In genomic region chr6:142232206-142233044, GRCh38 we compare ENCODE assay signal across 1 cellular context.
TF ChIP-seq lines count a peak whose summit lies in the region.
"Not testable (repeated sequence)": the region's sequence is repeated elsewhere in the genome, so short reads cannot be mapped to it uniquely, and the experiment has no call there.

No MANE protein-coding gene starts in this region.

TF ChIP-seq in HepG2, 621 proteins besides CTCF, POLR2A, EP300 and RAD21 (continued from another document and continues in another):
- peak; percentile 90; the same call in 1 of the 2 replicates for TF ChIP-seq ZNF512B (CRISPR knock-in tag; IDR thresholded peaks at IDR 0.05; ENCODE audit: borderline replicate concordance)
- not testable (repeated sequence) for TF ChIP-seq SP1 (IDR thresholded peaks at IDR 0.05)
- peak; percentile 41; the same call in 1 of the 2 replicates for TF ChIP-seq SP1 (CRISPR knock-in tag; IDR thresholded peaks at IDR 0.05)
- TF ChIP-seq RFXAP (CRISPR knock-in tag; IDR thresholded peaks at IDR 0.05; ENCODE audit: borderline replicate concordance): peak; percentile 63; the same call in 1 of the 2 replicates
- 0 out of 2 replicates have a peak, but pooled peaks have one; percentile 51 for TF ChIP-seq ZNF646 (CRISPR knock-in tag; IDR thresholded peaks at IDR 0.05)
- TF ChIP-seq, protein P1, sequence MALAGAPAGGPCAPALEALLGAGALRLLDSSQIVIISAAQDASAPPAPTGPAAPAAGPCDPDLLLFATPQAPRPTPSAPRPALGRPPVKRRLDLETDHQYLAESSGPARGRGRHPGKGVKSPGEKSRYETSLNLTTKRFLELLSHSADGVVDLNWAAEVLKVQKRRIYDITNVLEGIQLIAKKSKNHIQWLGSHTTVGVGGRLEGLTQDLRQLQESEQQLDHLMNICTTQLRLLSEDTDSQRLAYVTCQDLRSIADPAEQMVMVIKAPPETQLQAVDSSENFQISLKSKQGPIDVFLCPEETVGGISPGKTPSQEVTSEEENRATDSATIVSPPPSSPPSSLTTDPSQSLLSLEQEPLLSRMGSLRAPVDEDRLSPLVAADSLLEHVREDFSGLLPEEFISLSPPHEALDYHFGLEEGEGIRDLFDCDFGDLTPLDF (CRISPR knock-in tag; IDR thresholded peaks at IDR 0.05): 0 out of 2 replicates have a peak, but pooled peaks have one; percentile 20
- TF ChIP-seq ZNF501 (CRISPR knock-in tag; IDR thresholded peaks at IDR 0.05): peak; percentile 88
- TF ChIP-seq HOXA5 (CRISPR knock-in tag; IDR thresholded peaks at IDR 0.05): peak; percentile 91
- TF ChIP-seq, protein P2, sequence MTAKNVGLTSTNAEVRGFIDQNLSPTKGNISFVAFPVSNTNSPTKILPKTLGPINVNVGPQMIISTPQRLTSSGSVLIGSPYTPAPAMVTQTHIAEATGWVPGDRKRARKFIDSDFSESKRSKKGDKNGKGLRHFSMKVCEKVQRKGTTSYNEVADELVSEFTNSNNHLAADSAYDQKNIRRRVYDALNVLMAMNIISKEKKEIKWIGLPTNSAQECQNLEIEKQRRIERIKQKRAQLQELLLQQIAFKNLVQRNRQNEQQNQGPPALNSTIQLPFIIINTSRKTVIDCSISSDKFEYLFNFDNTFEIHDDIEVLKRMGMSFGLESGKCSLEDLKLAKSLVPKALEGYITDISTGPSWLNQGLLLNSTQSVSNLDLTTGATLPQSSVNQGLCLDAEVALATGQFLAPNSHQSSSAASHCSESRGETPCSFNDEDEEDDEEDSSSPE (CRISPR knock-in tag; IDR thresholded peaks at IDR 0.05): peak; percentile 31; the same call in 1 of the 2 replicates
- TF ChIP-seq HNF1B (CRISPR knock-in tag; IDR thresholded peaks at IDR 0.05): peak; percentile 57; the same call in 1 of the 2 replicates
- TF ChIP-seq ZNF512 (CRISPR knock-in tag; IDR thresholded peaks at IDR 0.05): peak; percentile 91; the same call in 1 of the 2 replicates
- TF ChIP-seq SP140L (CRISPR knock-in tag; IDR thresholded peaks at IDR 0.05; ENCODE audit: borderline replicate concordance): peak; percentile 60; the same call in 1 of the 2 replicates
- TF ChIP-seq PITX1 (CRISPR knock-in tag; IDR thresholded peaks at IDR 0.05): peak; percentile 74; the same call in 1 of the 2 replicates
- TF ChIP-seq FOXA1 (IDR thresholded peaks at IDR 0.05): peak; percentile 79
- peak; percentile 100 for TF ChIP-seq FOXA1 (CRISPR knock-in tag; IDR thresholded peaks at IDR 0.05)
- TF ChIP-seq NR2F2 (IDR thresholded peaks at IDR 0.05; ENCODE audit: borderline replicate concordance, low read depth): 0 out of 2 replicates have a peak, but pooled peaks have one; percentile 11
- peak; percentile 98 to 99 for TF ChIP-seq HMGXB4 (CRISPR knock-in tag; IDR thresholded peaks at IDR 0.05; ENCODE audit: borderline replicate concordance in 1 of 2, low read depth in 1 of 2)
- 0 out of 2 replicates have a peak, but pooled peaks have one; percentile 75 for TF ChIP-seq ZFP1 (CRISPR knock-in tag; IDR thresholded peaks at IDR 0.05)
- TF ChIP-seq HIVEP1 (CRISPR knock-in tag; IDR thresholded peaks at IDR 0.05): peak; percentile 6; the same call in 1 of the 2 replicates
- TF ChIP-seq ERF (CRISPR knock-in tag; IDR thresholded peaks at IDR 0.05): peak; percentile 92; the same call in 1 of the 2 replicates
- TF ChIP-seq KLF13 (CRISPR knock-in tag; IDR thresholded peaks at IDR 0.05): 0 out of 2 replicates have a peak, but pooled peaks have one; percentile 61
- TF ChIP-seq SPEN (CRISPR knock-in tag; IDR thresholded peaks at IDR 0.05; ENCODE audit: low read depth): peak; percentile 88
- peak; percentile 86; the same call in 1 of the 2 replicates for TF ChIP-seq THAP9 (CRISPR knock-in tag; IDR thresholded peaks at IDR 0.05; ENCODE audit: borderline replicate concordance)
- TF ChIP-seq, protein P3, sequence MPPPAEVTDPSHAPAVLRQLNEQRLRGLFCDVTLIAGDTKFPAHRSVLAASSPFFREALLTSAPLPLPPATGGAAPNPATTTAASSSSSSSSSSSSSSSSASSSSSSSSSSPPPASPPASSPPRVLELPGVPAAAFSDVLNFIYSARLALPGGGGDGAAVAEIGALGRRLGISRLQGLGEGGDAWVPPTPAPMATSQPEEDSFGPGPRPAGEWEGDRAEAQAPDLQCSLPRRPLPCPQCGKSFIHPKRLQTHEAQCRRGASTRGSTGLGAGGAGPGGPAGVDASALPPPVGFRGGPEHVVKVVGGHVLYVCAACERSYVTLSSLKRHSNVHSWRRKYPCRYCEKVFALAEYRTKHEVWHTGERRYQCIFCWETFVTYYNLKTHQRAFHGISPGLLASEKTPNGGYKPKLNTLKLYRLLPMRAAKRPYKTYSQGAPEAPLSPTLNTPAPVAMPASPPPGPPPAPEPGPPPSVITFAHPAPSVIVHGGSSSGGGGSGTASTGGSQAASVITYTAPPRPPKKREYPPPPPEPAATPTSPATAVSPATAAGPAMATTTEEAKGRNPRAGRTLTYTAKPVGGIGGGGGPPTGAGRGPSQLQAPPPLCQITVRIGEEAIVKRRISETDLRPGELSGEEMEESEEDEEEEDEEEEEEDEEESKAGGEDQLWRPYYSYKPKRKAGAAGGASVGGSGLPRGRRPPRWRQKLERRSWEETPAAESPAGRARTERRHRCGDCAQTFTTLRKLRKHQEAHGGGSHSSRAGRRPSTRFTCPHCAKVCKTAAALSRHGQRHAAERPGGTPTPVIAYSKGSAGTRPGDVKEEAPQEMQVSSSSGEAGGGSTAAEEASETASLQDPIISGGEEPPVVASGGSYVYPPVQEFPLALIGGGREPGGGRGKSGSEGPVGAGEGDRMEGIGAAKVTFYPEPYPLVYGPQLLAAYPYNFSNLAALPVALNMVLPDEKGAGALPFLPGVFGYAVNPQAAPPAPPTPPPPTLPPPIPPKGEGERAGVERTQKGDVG (CRISPR knock-in tag; IDR thresholded peaks at IDR 0.05; ENCODE audit: borderline replicate concordance): peak; percentile 94
- peak; percentile 90 for TF ChIP-seq ZNF552 (CRISPR knock-in tag; IDR thresholded peaks at IDR 0.05; ENCODE audit: borderline replicate concordance)
